8 cellular contexts compared by ENCODE assay signal in genomic region chr15:70023769-70024491, GRCh38.
A peak's percentile ranks its signal among the peaks of the same experiment; 100 is the strongest.
DNase-seq lines count a peak whose midpoint lies in the region; ATAC-seq and TF ChIP-seq lines count a peak whose summit lies in the region.

No MANE protein-coding gene starts in this region.

- H3K4me1 Mint-ChIP-seq in WTC11, result peaks cover 25% of the 10 kb centered on the region

- no peak overlapping the region for H3K4me3 Mint-ChIP-seq in WTC11

- POLR2A ChIA-PET in WTC11 (lab: Charles Lee), result interaction anchor here (0.6 kb wide), 1 partner anchor 164 kb away, joined by 3 read pairs; no protein-coding TSS in a partner anchor

- no peaks in the 10 kb centered on the region for H3K9me3 ChIP-seq in HAP-1

- in situ Hi-C loops in HAP-1 (cut with MboI; ENCODE audit: low sequenced_read_pairs) (no loop called here), astrocyte of the cerebellum (cut with HindIII; ENCODE audit: low sequenced_read_pairs) (no loop called here)

- H3K27me3 ChIP-seq in HAP-1 (ENCODE audit: low read depth), result no peaks in the 10 kb centered on the region; the same call in 1 of the 2 replicates

- H3K36me3 Mint-ChIP-seq in WTC11, result peaks cover 13% of the 10 kb centered on the region

- H3K27me3 Mint-ChIP-seq in WTC11 (ENCODE audit: low read depth), result peaks cover 5% of the 10 kb centered on the region; the same call in 1 of the 2 replicates

- no peak overlapping the region for H3K27ac Mint-ChIP-seq in WTC11

- peaks cover 16% of the 10 kb centered on the region for H3K9me3 Mint-ChIP-seq in WTC11

- H3K4me3 ChIP-seq in HAP-1, result no peak overlapping the region
- H3K4me3 ChIP-seq in astrocyte of the cerebellum (ENCODE audit: low read depth, low read length), result no peak overlapping the region

- DNase-seq in HAP-1 (ENCODE audit: low spot score in 2 of 2) (peak; percentile 38 to 68), astrocyte of the cerebellum (ENCODE audit: low read depth) (peak; percentile 27), left lobe of liver (ENCODE audit: low spot score) (no peak), WTC11 (ENCODE audit: low spot score) (no peak), NAMALWA (ENCODE audit: low spot score) (no peak)
- DNase-seq in effector CD4-positive, alpha-beta T cell, result no peak

- TF ChIP-seq CTCF in 22Rv1 (IDR thresholded peaks at IDR 0.05) (no peak), astrocyte of the cerebellum (IDR thresholded peaks at IDR 0.05; ENCODE audit: low read depth, low read length, missing control alignments) (no peak), WTC11 (IDR thresholded peaks at IDR 0.05) (no peak)

- CTCF ChIA-PET in WTC11 (lab: Charles Lee), result interaction anchor here (0.9 to 1.2 kb wide), 2 partner anchors 9 to 73 kb away, joined by 3 to 4 read pairs; partner anchors contain the start of gene TLE3

- 0 out of 2 replicates have a peak overlapping the region, but pooled peaks have one; percentile 13 for H3K27ac ChIP-seq in 22Rv1

- peaks cover 13% of the 10 kb centered on the region for H3K4me1 ChIP-seq in HAP-1

- no peaks in the 10 kb centered on the region for H3K36me3 ChIP-seq in HAP-1 (replicated peaks)

- ATAC-seq in left lobe of liver (peak; percentile 81), HG02642 (IDR thresholded peaks at IDR 0.05; ENCODE audit: poor library complexity, unreplicated experiment) (no peak), WTC11 (no peak; the same call in 1 of the 2 replicates)

TF ChIP-seq in WTC11, 78 proteins besides CTCF, POLR2A, EP300 and RAD21:
- TF ChIP-seq E2F5 (CRISPR knock-in tag; IDR thresholded peaks at IDR 0.05) (no peak), ELF4 (CRISPR knock-in tag; IDR thresholded peaks at IDR 0.05; ENCODE audit: low read depth) (no peak), NFATC4 (CRISPR knock-in tag; IDR thresholded peaks at IDR 0.05) (no peak), EMX1 (CRISPR knock-in tag; IDR thresholded peaks at IDR 0.05) (no peak), JUN (CRISPR knock-in tag; IDR thresholded peaks at IDR 0.05) (no peak), MXD4 (CRISPR knock-in tag; IDR thresholded peaks at IDR 0.05; ENCODE audit: borderline replicate concordance) (no peak), SOX15 (CRISPR knock-in tag; IDR thresholded peaks at IDR 0.05) (no peak), ATF3 (CRISPR knock-in tag; conservative IDR thresholded peaks at IDR 0.05) (no peak)

Comparison
In these comparisons a context has a peak if more than half of its experiments do, and no peak if none do; other contexts are left out.
1. DNase-seq: peak in HAP-1 (2 of 2) and astrocyte of the cerebellum (single experiment); none in left lobe of liver (single experiment), WTC11 (single experiment), effector CD4-positive, alpha-beta T cell (single experiment) and NAMALWA (single experiment).